8 cellular contexts compared by ENCODE assay signal in genomic region chr6:39309942-39310531, GRCh38.
A peak's percentile ranks its signal among the peaks of the same experiment; 100 is the strongest.
DNase-seq lines count a peak whose midpoint lies in the region; ATAC-seq lines count a peak whose summit lies in the region.

No MANE protein-coding gene starts in this region.

- H3K36me3 Mint-ChIP-seq in memory B cell: no peaks in the 10 kb centered on the region

- H3K4me2 ChIP-seq in BLaER1: peak overlapping the region; percentile 78

- ATAC-seq in GM21390 (IDR thresholded peaks at IDR 0.05; ENCODE audit: unreplicated experiment) (peak; percentile 64), memory B cell (ENCODE audit: low read depth) (peak; percentile 56), GM19023 (IDR thresholded peaks at IDR 0.05; ENCODE audit: unreplicated experiment) (no peak)

- H3K4me1 Mint-ChIP-seq in memory B cell: peaks cover 5% of the 10 kb centered on the region

- no peaks in the 10 kb centered on the region; the same call in 1 of the 2 replicates for H3K9me3 ChIP-seq in BLaER1

- H3K4me1 ChIP-seq in BLaER1: peaks cover 40% of the 10 kb centered on the region

- no peak overlapping the region for H3K27ac Mint-ChIP-seq in memory B cell

- H3K4me3 Mint-ChIP-seq in memory B cell: no peak overlapping the region

- no peaks in the 10 kb centered on the region for H3K36me3 ChIP-seq in BLaER1

- peaks cover 31% of the 10 kb centered on the region; the same call in 1 of the 2 replicates for H4K20me1 ChIP-seq in BLaER1

- no peak overlapping the region for H3K27ac ChIP-seq in BLaER1

- peak overlapping the region; percentile 8; the same call in 1 of the 2 replicates for H3K9ac ChIP-seq in BLaER1

- DNase-seq in NCI-H226: peak; percentile 54
- peak; percentile 70 to 77 for DNase-seq in activated CD4-positive, alpha-beta T cell treated with anti-CD3 and anti-CD28 coated beads, Interleukin-2, amount 50 U/mL, for 48 hours
- peak; percentile 15 for DNase-seq in effector CD8-positive, alpha-beta T cell (lab: John Stamatoyannopoulos, UW)
- DNase-seq in memory B cell (ENCODE audit: low spot score in 2 of 2): peak; percentile 48 to 58
- peak; percentile 14 to 27 for DNase-seq in stimulated activated CD8-positive, alpha-beta memory T cell treated with anti-CD3 and anti-CD28 coated beads, Interleukin-15, amount 100 ng/mL, for 48 hours (ENCODE audit: low read depth in 2 of 2)

- peaks cover 21% of the 10 kb centered on the region for H3K27me3 Mint-ChIP-seq in memory B cell

- peaks cover 2% of the 10 kb centered on the region for H3K9me3 Mint-ChIP-seq in memory B cell

- H3K4me3 ChIP-seq in BLaER1: no peak overlapping the region

- H3K27me3 ChIP-seq in BLaER1: peaks cover 36% of the 10 kb centered on the region

Comparison
In these comparisons a context has a peak if more than half of its experiments do, and no peak if none do; other contexts are left out.
1. DNase-seq: peak in every context shown above with its lines; median percentile 74 in activated CD4-positive, alpha-beta T cell treated with anti-CD3 and anti-CD28 coated beads, Interleukin-2, amount 50 U/mL, for 48 hours; 54 in NCI-H226; 53 in memory B cell; 20 in stimulated activated CD8-positive, alpha-beta memory T cell treated with anti-CD3 and anti-CD28 coated beads, Interleukin-15, amount 100 ng/mL, for 48 hours; 15 in effector CD8-positive, alpha-beta T cell.